13 cellular contexts compared by ENCODE assay signal in the genomic region with DNA sequence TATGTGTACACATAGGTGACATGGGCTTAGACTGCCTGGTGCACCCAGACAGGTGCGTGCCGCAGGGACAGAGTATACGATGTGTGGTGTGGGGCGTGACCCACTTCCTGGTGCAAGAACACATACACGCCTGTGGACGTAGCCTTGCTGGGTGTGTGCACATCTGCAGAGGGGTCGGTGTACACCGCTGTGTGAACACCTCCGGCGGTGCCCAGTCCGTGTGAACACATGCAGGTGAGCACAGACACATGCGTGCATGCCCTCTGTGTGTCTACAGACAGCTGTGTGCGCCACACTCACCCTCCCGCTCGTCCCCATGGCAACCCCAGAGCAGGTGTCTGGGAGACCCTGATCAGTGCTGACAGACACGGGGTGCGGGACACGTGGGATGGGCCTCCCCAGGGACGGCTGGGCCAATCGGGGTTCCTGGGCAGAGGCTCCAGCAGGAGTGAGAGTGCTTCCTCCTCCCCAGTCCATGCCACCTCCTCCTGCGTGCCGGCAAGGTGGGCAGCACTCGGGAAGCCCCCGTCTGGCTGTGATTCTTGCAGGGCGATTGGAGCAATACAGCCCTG. TPM values are rescaled to one million over a fixed set of nuclear protein-coding genes. Genes with fewer than 3 reads are reported as not detected.
DNase-seq lines count a peak whose midpoint lies in the region; ATAC-seq and TF ChIP-seq lines count a peak whose summit lies in the region.
"Had no signal": no experiment of that assay in that cellular context is flagged by ENCODE, and none has a peak within 500 bp of the region (broad histone marks: within the 10 kb centered on the region; RNA-seq: fewer than 3 reads in every experiment).

No MANE protein-coding gene starts in this region.

- peak overlapping the region; percentile 46 for H3K27ac ChIP-seq in cardiac muscle cell
- H3K27ac ChIP-seq: skin epidermis had no signal

- H3K4me1 Mint-ChIP-seq in activated T-helper 2 cell treated with anti-CD3 and anti-CD28 coated beads, Interferon-gamma antibody, Interleukin-2, Interleukin-4, amounts not matched to agents 10 μg/mL and 5 μg/mL and 100 μg/mL, durations not matched to agents 14 hours and 24 hours and 36 hours (ENCODE audit: low read depth) = no peaks in the 10 kb centered on the region
- H3K4me1 Mint-ChIP-seq: memory B cell had no signal

- no peaks in the 10 kb centered on the region for H3K27me3 ChIP-seq in cardiac muscle cell

- peaks cover under 1% of the 10 kb centered on the region for H3K36me3 ChIP-seq in cardiac muscle cell

- H3K4me3 ChIP-seq in cardiac muscle cell = no peak overlapping the region
- H3K4me3 ChIP-seq: skin epidermis had no signal

- H3K27me3 Mint-ChIP-seq in activated T-helper 2 cell treated with anti-CD3 and anti-CD28 coated beads, Interferon-gamma antibody, Interleukin-2, Interleukin-4, amounts not matched to agents 10 μg/mL and 5 μg/mL and 100 μg/mL, durations not matched to agents 14 hours and 24 hours and 36 hours (ENCODE audit: low read depth) = peaks cover 2% of the 10 kb centered on the region

- H3K4me3 Mint-ChIP-seq in activated T-helper 2 cell treated with anti-CD3 and anti-CD28 coated beads, Interferon-gamma antibody, Interleukin-2, Interleukin-4, amounts not matched to agents 10 μg/mL and 5 μg/mL and 100 μg/mL, durations not matched to agents 14 hours and 24 hours and 36 hours (ENCODE audit: low read depth) = no peak overlapping the region
- H3K4me3 Mint-ChIP-seq: activated T-helper 1 cell treated with anti-CD3 and anti-CD28 coated beads, Interleukin-12 subunit alpha, Interleukin-12 subunit beta, Interleukin-2, Interleukin-4 antibody, amounts not matched to agents 30 ng/mL and 10 ng/mL and 1 ng/mL, durations not matched to agents 14 hours and 24 hours and 36 hours; dendritic cell treated with granulocyte-macrophage colony-stimulating factor and Interleukin-4, amounts not matched to agents 40 ng/mL and 50 ng/mL, for 4 days; memory B cell had no signal

- ATAC-seq in sciatic nerve (no peak), GM21576 (IDR thresholded peaks at IDR 0.05; ENCODE audit: unreplicated experiment) (no peak), HG02981 (IDR thresholded peaks at IDR 0.05; ENCODE audit: unreplicated experiment) (no peak)

- no peaks in the 10 kb centered on the region for H3K9me3 ChIP-seq in cardiac muscle cell (ENCODE audit: low read depth)

- peak; percentile 32 for DNase-seq in NCI-H2227 (lab: John Stamatoyannopoulos, UW; ENCODE audit: unreplicated experiment)
- no peak for DNase-seq in NCI-H2227 treated with DMSO at 0.1 percent for 48 hours (lab: John Stamatoyannopoulos, UW)
- peak; percentile 71 for DNase-seq in NCI-H2107 treated with DMSO at 0.1 percent for 48 hours (lab: John Stamatoyannopoulos, UW; ENCODE audit: unreplicated experiment)
- DNase-seq in cardiac muscle cell (ENCODE audit: low read depth in 1 of 2, low spot score in 1 of 2) = no peak
- DNase-seq in sciatic nerve (ENCODE audit: low spot score) = peak; percentile 42
- no peak for DNase-seq in activated T-helper 2 cell treated with anti-CD3 and anti-CD28 coated beads, Interferon-gamma antibody, Interleukin-2, Interleukin-4, amounts not matched to agents 10 μg/mL and 5 μg/mL and 100 μg/mL, durations not matched to agents 14 hours and 24 hours and 36 hours (ENCODE audit: low spot score)
- DNase-seq: T-helper 9 cell had no signal

- H3K27ac Mint-ChIP-seq in activated T-helper 2 cell treated with anti-CD3 and anti-CD28 coated beads, Interferon-gamma antibody, Interleukin-2, Interleukin-4, amounts not matched to agents 10 μg/mL and 5 μg/mL and 100 μg/mL, durations not matched to agents 14 hours and 24 hours and 36 hours = no peak overlapping the region
- H3K27ac Mint-ChIP-seq: activated T-helper 1 cell treated with anti-CD3 and anti-CD28 coated beads, Interleukin-12 subunit alpha, Interleukin-12 subunit beta, Interleukin-2, Interleukin-4 antibody, amounts not matched to agents 30 ng/mL and 10 ng/mL and 1 ng/mL, durations not matched to agents 14 hours and 24 hours and 36 hours; dendritic cell treated with granulocyte-macrophage colony-stimulating factor and Interleukin-4, amounts not matched to agents 40 ng/mL and 50 ng/mL, for 4 days; memory B cell had no signal

- TF ChIP-seq CTCF in cardiac muscle cell (IDR thresholded peaks at IDR 0.05; ENCODE audit: low read depth, low read length) = no peak

- H3K36me3 Mint-ChIP-seq in activated T-helper 2 cell treated with anti-CD3 and anti-CD28 coated beads, Interferon-gamma antibody, Interleukin-2, Interleukin-4, amounts not matched to agents 10 μg/mL and 5 μg/mL and 100 μg/mL, durations not matched to agents 14 hours and 24 hours and 36 hours (ENCODE audit: low read depth) = no peaks in the 10 kb centered on the region

- H3K9me3 Mint-ChIP-seq in activated T-helper 2 cell treated with anti-CD3 and anti-CD28 coated beads, Interferon-gamma antibody, Interleukin-2, Interleukin-4, amounts not matched to agents 10 μg/mL and 5 μg/mL and 100 μg/mL, durations not matched to agents 14 hours and 24 hours and 36 hours = no peaks in the 10 kb centered on the region
- H3K9me3 Mint-ChIP-seq: activated T-helper 1 cell treated with anti-CD3 and anti-CD28 coated beads, Interleukin-12 subunit alpha, Interleukin-12 subunit beta, Interleukin-2, Interleukin-4 antibody, amounts not matched to agents 30 ng/mL and 10 ng/mL and 1 ng/mL, durations not matched to agents 14 hours and 24 hours and 36 hours; dendritic cell treated with granulocyte-macrophage colony-stimulating factor and Interleukin-4, amounts not matched to agents 40 ng/mL and 50 ng/mL, for 4 days had no signal

- peaks cover 14% of the 10 kb centered on the region for H3K4me1 ChIP-seq in cardiac muscle cell (ENCODE audit: low read depth)

- intact Hi-C loops in sciatic nerve (cut with DNase I) = no loop called here
- intact Hi-C loops in activated T-helper 2 cell treated with anti-CD3 and anti-CD28 coated beads, Interferon-gamma antibody, Interleukin-2, Interleukin-4, amounts not matched to agents 10 μg/mL and 5 μg/mL and 100 μg/mL, durations not matched to agents 14 hours and 24 hours and 36 hours (cut with micrococcal nuclease) = no loop called here

RNA-seq across cellular contexts. Expression of a gene that starts 23.4 kb away (rescaled TPM):
- total RNA-seq in cardiac muscle cell = 48.7 and 51.6 TPM in 2 replicates
- polyA plus RNA-seq in cardiac muscle cell = 8.9 and 13.4 TPM in 2 replicates
- total RNA-seq in sciatic nerve = 2.4 TPM
- total RNA-seq in activated T-helper 2 cell treated with anti-CD3 and anti-CD28 coated beads, Interferon-gamma antibody, Interleukin-2, Interleukin-4, amounts not matched to agents 10 μg/mL and 5 μg/mL and 100 μg/mL, durations not matched to agents 14 hours and 24 hours and 36 hours = not detected in 2 replicates
- total RNA-seq: activated T-helper 1 cell treated with anti-CD3 and anti-CD28 coated beads, Interleukin-12 subunit alpha, Interleukin-12 subunit beta, Interleukin-2, Interleukin-4 antibody, amounts not matched to agents 30 ng/mL and 10 ng/mL and 1 ng/mL, durations not matched to agents 14 hours and 24 hours and 36 hours had no signal

Comparison
In these comparisons a context has a peak if more than half of its experiments do, and no peak if none do; other contexts are left out.
1. DNase-seq: peak in NCI-H2227 (single experiment), NCI-H2107 treated with DMSO at 0.1 percent for 48 hours (single experiment) and sciatic nerve (single experiment); none in NCI-H2227 treated with DMSO at 0.1 percent for 48 hours (single experiment), cardiac muscle cell (0 of 2) and activated T-helper 2 cell treated with anti-CD3 and anti-CD28 coated beads, Interferon-gamma antibody, Interleukin-2, Interleukin-4, amounts not matched to agents 10 μg/mL and 5 μg/mL and 100 μg/mL, durations not matched to agents 14 hours and 24 hours and 36 hours (single experiment).
2. RNA of a gene that starts 23.4 kb away (total RNA-seq): 48.7 to 51.6 TPM in cardiac muscle cell; 2.4 TPM in sciatic nerve (single experiment) and not detected in activated T-helper 2 cell treated with anti-CD3 and anti-CD28 coated beads, Interferon-gamma antibody, Interleukin-2, Interleukin-4, amounts not matched to agents 10 μg/mL and 5 μg/mL and 100 μg/mL, durations not matched to agents 14 hours and 24 hours and 36 hours; every median in the first group is over 10 times any median in the second.